In the genomic region with DNA sequence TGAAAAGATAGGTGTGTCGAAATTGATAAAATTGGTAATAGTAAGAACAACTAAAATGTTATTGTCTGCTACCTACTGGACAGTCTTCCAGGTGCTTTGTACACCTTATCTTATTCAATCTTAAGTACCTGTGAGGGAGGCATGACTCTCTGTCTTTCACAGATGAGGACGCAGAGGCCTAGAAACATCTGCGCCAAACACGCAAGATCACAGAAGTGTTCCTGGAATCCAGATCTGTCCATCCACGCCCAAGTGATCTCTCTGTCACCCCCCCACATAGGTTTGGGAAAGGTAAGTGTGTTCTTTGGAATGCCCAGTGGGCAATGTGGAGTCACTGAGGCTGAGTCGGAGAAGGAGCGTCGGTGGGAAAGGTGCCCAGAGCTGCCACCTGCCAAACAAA, we compare ENCODE assay signal across 11 cellular contexts.
"Had no signal": no experiment of that assay in that cellular context is flagged by ENCODE, and none has a peak within 500 bp of the region (broad histone marks: within the 10 kb centered on the region; RNA-seq: fewer than 3 reads in every experiment).

No MANE protein-coding gene starts in this region.

- DNase-seq: GM23248, GOT3, H7, H9, HCEC 1CT, HFFc6 had no signal

- H3K4me1 ChIP-seq: HAP-1 had no signal

- H3K27ac Mint-ChIP-seq: GM23338, H9, HFFc6 had no signal

- ATAC-seq: GM23338, HCT116 had no signal

- H3K36me3 ChIP-seq: HAP-1 had no signal

- H3K4me3 ChIP-seq: GM23248, GM23338, HAP-1 had no signal

- H3K9ac ChIP-seq: GM23248 had no signal

- H3K9me3 Mint-ChIP-seq: GM23338, H9, HFFc6 had no signal

- H2AFZ ChIP-seq: GM23248, GM23338 had no signal

- H3K9me3 ChIP-seq: HAP-1 had no signal

- H3K27ac ChIP-seq: GM23248 had no signal

- H3K4me2 ChIP-seq: GM23338 had no signal

- FAIRE-seq: H1, H54 had no signal

- H3K4me3 Mint-ChIP-seq: GM23338, H9, HFFc6 had no signal
